6 cellular contexts compared by ENCODE assay signal in the genomic region with DNA sequence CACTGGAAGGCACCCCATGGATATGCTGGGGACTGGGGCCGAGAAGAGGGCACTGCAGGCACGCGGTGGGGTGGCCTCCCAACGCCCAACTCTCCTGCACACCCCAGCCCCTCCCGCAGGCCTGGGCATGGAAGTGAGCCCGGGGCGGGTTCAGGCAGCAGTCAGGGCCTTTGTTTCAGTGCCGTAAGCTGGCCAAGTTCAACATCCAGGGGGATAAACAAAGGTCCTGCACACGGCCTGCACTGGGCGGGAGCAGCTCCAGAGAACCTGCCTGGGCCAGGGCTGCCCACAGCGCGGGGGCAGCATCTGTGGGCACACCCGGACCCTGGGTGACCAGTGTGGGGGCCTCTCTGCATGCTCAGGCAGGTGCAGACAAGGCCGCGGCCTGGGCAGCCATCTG.
DNase-seq lines count a peak whose midpoint lies in the region; ATAC-seq, FAIRE-seq and TF ChIP-seq lines count a peak whose summit lies in the region.
"Not testable (repeated sequence)": the region's sequence is repeated elsewhere in the genome, so short reads cannot be mapped to it uniquely, and the experiment has no call there.

No MANE protein-coding gene starts in this region.

- H3K4me3 ChIP-seq in heart left ventricle; right cardiac atrium (ENCODE audit: low read length); HepG2 (replicated peaks in 1 of 3; ENCODE audit: insufficient read depth in 1 of 3, low read depth in 2 of 3, low read length in 3 of 3); stomach; aorta (ENCODE audit: low read length in 2 of 2): not testable (repeated sequence)

- H3K27ac ChIP-seq in heart left ventricle; right cardiac atrium (ENCODE audit: low read length); HepG2 (ENCODE audit: extremely low read length, insufficient read depth, low read length); stomach; aorta (ENCODE audit: low read depth in 1 of 2, low read length in 2 of 2): not testable (repeated sequence)

- FAIRE-seq in HepG2 (lab: Jason Lieb, UNC) = not testable (repeated sequence)

- H3K27me3 ChIP-seq in heart left ventricle; right cardiac atrium (ENCODE audit: control insufficient read depth, insufficient read depth); HepG2 (ENCODE audit: control insufficient read depth in 1 of 2, insufficient read depth in 2 of 2, low read length in 2 of 2); stomach; aorta (ENCODE audit: control insufficient read depth in 1 of 2, insufficient read depth in 2 of 2, low read length in 1 of 2): not testable (repeated sequence)

- H3K36me3 ChIP-seq in heart left ventricle; HepG2 (replicated peaks in 1 of 2; ENCODE audit: control insufficient read depth in 1 of 2, insufficient read depth in 2 of 2, low read length in 2 of 2); stomach; aorta (ENCODE audit: control insufficient read depth in 1 of 2, insufficient read depth in 2 of 2, low read length in 1 of 2): not testable (repeated sequence)

- TF ChIP-seq POLR2A in heart left ventricle (IDR thresholded peaks at IDR 0.05); HepG2 (IDR thresholded peaks at IDR 0.05; ENCODE audit: insufficient read depth in 1 of 2, low read depth in 2 of 2, low read length in 2 of 2); stomach (IDR thresholded peaks at IDR 0.05): not testable (repeated sequence)

- not testable (repeated sequence) for H4K20me1 ChIP-seq in HepG2 (ENCODE audit: insufficient read depth, low read length)

- CTCF ChIA-PET in HepG2 (lab: Yijun Ruan, JAX; ENCODE audit: low intra/inter-chr PET ratio, low total read pairs) = not testable (repeated sequence)

- in situ Hi-C loops in HepG2 (cut with HindIII; ENCODE audit: extremely low pct_ligation_motif_present, low pct_unique_long_range_greater_than_20kb) = not testable (repeated sequence)

- intact Hi-C loops in heart left ventricle (cut with DNase I); right cardiac atrium (cut with DNase I); HepG2 (cut with micrococcal nuclease; ENCODE audit: unreplicated experiment); stomach (cut with DNase I; ENCODE audit: low total_unique reads); aorta (cut with DNase I): not testable (repeated sequence)

- peak in 1 of 5 donors; percentile 9 for DNase-seq in heart left ventricle
- DNase-seq in right cardiac atrium = peak in 2 of 3 donors; percentile 9 to 24
- not testable (repeated sequence) for DNase-seq in HepG2 (ENCODE audit: low spot score); aorta
- DNase-seq in mucosa of gallbladder (ENCODE audit: low spot score) = peak; percentile 11
- DNase-seq in stomach = peak; percentile 57

- not testable (repeated sequence) for BruUV-seq in HepG2 (replicated peaks; lab: Mats Ljungman, UMichigan)

- ATAC-seq in heart left ventricle (peak in 3 of 4 donors; percentile 22 to 63 (median 53)), right cardiac atrium (peak; percentile 19 to 86), HepG2 (peak; percentile 39; the same call in 2 of the 3 replicates), aorta (ENCODE audit: low FRiP score) (peak; percentile 46)

- not testable (repeated sequence) for TF ChIP-seq EP300 in HepG2 (IDR thresholded peaks at IDR 0.05; ENCODE audit: low read depth in 2 of 2, low read length in 2 of 2); HepG2 (CRISPR knock-in tag; IDR thresholded peaks at IDR 0.05; ENCODE audit: borderline replicate concordance); stomach (IDR thresholded peaks at IDR 0.05)

- not testable (repeated sequence) for H3K79me2 ChIP-seq in HepG2 (ENCODE audit: insufficient read depth, low read length)

- not testable (repeated sequence) for TF ChIP-seq RAD21 in HepG2 (CRISPR knock-in tag; IDR thresholded peaks at IDR 0.05)

- H3K9ac ChIP-seq in HepG2 (ENCODE audit: insufficient read depth, low read depth, low read length) = not testable (repeated sequence)

- WGBS in heart left ventricle, 4 donors = 64 to 74% methylated on average over 4 to 6 of the region's 15 CpGs; no CpG with 5 or more reads in 2 of the 4 donors
- WGBS in right cardiac atrium = 71% methylated on average over 5 of the region's 15 CpGs
- no CpG with 5 or more reads among the region's 15 CpGs for whole genome bisulfite sequencing in HepG2 (ENCODE audit: low lambda C conversion rate)
- WGBS in stomach, 5 donors = 12 to 41% (median 37%) methylated on average over 3 to 5 of the region's 15 CpGs; no CpG with 5 or more reads in 2 of the 5 donors
- 3 to 14% methylated on average over 5 to 6 of the region's 15 CpGs for WGBS in aorta, 2 donors

- TF ChIP-seq CTCF in heart left ventricle (IDR thresholded peaks at IDR 0.05); HepG2 (CRISPR knock-in tag; IDR thresholded peaks at IDR 0.05); stomach (IDR thresholded peaks at IDR 0.05): not testable (repeated sequence)

- not testable (repeated sequence) for H2AFZ ChIP-seq in HepG2 (ENCODE audit: low read length)

- H3K4me1 ChIP-seq in heart left ventricle; right cardiac atrium (ENCODE audit: control insufficient read depth, insufficient read depth, low read length); HepG2 (ENCODE audit: insufficient read depth, low read length); stomach; aorta (ENCODE audit: control insufficient read depth in 1 of 2, insufficient read depth in 2 of 2, low read length in 2 of 2): not testable (repeated sequence)

- H3K4me2 ChIP-seq in HepG2 (ENCODE audit: low read depth, low read length) = not testable (repeated sequence)

- POLR2A ChIA-PET in HepG2 (lab: Yijun Ruan, JAX) = not testable (repeated sequence)

- H3K9me3 ChIP-seq in heart left ventricle; right cardiac atrium (ENCODE audit: control insufficient read depth, low read length); HepG2 (ENCODE audit: low read length); stomach; aorta (ENCODE audit: control insufficient read depth, low read length): not testable (repeated sequence)
